ENCODE assay signal across 8 cellular contexts in the genomic region with DNA sequence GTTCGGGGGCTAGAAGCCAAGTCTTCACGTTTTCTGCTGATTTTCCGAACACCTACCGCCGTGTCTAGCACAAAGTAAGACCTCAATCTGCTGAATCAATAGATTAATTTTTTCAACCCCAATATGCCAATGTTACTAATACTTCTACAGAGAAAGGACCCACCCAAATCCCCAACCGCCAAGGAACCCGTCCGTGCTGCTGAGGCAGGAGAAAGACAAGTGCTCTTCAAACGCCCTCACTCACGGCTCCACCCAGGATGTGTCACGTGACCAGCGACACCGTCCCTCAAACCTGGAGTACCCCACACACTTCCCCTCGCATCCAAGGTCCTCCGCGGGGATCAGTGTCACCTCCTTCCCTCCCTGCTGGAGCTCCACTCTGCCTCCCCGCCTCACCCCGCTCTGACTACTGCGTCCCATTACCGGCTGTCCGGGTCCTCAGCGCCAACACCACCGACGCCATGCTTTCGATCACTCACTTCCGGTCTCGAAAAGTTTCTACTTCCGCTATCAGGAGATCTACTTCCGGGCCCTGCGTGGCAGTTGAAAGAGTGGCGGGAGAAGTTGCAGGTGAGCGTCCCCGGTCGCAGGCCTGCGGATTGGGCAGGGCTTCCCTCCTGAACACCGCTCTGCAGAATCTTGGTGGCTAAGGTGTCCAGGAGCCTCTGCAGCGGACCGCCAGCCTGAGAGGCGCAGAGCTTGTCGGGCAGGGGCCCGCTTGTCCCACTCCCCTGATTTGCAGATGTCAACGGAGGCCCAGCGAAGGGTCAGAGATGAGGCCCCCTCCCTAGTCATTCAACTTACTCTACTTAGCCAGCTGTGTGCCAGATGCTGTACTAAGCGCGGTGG. TPM values are rescaled to one million over a fixed set of nuclear protein-coding genes. Genes with fewer than 3 reads are reported as not detected.
DNase-seq lines count a peak whose midpoint lies in the region; ATAC-seq and TF ChIP-seq lines count a peak whose summit lies in the region.

A gene with protein sequence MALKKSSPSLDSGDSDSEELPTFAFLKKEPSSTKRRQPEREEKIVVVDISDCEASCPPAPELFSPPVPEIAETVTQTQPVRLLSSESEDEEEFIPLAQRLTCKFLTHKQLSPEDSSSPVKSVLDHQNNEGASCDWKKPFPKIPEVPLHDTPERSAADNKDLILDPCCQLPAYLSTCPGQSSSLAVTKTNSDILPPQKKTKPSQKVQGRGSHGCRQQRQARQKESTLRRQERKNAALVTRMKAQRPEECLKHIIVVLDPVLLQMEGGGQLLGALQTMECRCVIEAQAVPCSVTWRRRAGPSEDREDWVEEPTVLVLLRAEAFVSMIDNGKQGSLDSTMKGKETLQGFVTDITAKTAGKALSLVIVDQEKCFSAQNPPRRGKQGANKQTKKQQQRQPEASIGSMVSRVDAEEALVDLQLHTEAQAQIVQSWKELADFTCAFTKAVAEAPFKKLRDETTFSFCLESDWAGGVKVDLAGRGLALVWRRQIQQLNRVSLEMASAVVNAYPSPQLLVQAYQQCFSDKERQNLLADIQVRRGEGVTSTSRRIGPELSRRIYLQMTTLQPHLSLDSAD (plus strand): TSS at position 522 of the 849 bp plus-strand sequence. CDS start 1,980 bp downstream, outside the sequence.
MRPL27 (minus strand) TSS at position 477 of the 849 bp plus-strand sequence; CDS start at position 463, 14 bp downstream.

- H3K9me3 ChIP-seq in right lobe of liver, result no peaks in the 10 kb centered on the region

- WGBS in right lobe of liver (ENCODE audit: insufficient coverage, low coverage, low lambda C conversion rate, missing lambda C conversion rate), result 2% methylated on average over 29 of the region's 45 CpGs

- DNase-seq in BJ (ENCODE audit: low read depth) (peak; percentile 43), NCI-H69 (lab: John Stamatoyannopoulos, UW) (peak; percentile 95), dermis microvascular lymphatic vessel endothelial cell (ENCODE audit: low read depth in 2 of 2) (peak; percentile 73 to 86), right lobe of liver (peak; percentile 83 to 90 (median 87))
- DNase-seq in activated CD4-positive, alpha-beta T cell treated with anti-CD3 and anti-CD28 coated beads, Interleukin-2, amount 50 U/mL, for 24 hours (ENCODE audit: low read depth in 1 of 2, low spot score in 1 of 2), result peak; percentile 84 to 85
- peak; percentile 72 to 80 for DNase-seq in stimulated activated CD4-positive, alpha-beta T cell treated with anti-CD3 and anti-CD28 coated beads, Interleukin-4, amount 100 ng/mL, for 4 hours

- POLR2A ChIA-PET in BJ (lab: Charles Lee), result no interaction called here

- H3K4me3 ChIP-seq in BJ (ENCODE audit: low read depth, low read length) (peak within 1 kb of the TSS; percentile 54), right lobe of liver (peak within 1 kb of the TSS; percentile 65 to 97 (median 86))

- intact Hi-C loops in right lobe of liver (cut with DNase I), result no loop called here

- H3K4me1 ChIP-seq in right lobe of liver, result peaks cover 0 to 14% (median under 1%) of the 10 kb centered on the region in 4 donors

- ATAC-seq in GM19324 (IDR thresholded peaks at IDR 0.05; ENCODE audit: low FRiP score, unreplicated experiment), result peak; percentile 78
- peak; percentile 74 for ATAC-seq in HG03520 (IDR thresholded peaks at IDR 0.05; ENCODE audit: unreplicated experiment)
- ATAC-seq in right lobe of liver, result peak; percentile 93 to 98 (median 97)

- CTCF ChIA-PET in BJ (lab: Yijun Ruan, JAX), result interaction anchor here (1.0 kb wide), 1 partner anchor 24 kb away, joined by 4 read pairs; the partner anchor contains the start of gene LRRC59

- TF ChIP-seq POLR2A in right lobe of liver (IDR thresholded peaks at IDR 0.05), result peak; percentile 56

- H3K27me3 ChIP-seq in BJ (ENCODE audit: control insufficient read depth, insufficient read depth, low read length) (no peaks in the 10 kb centered on the region), right lobe of liver (no peaks in the 10 kb centered on the region)

- H3K27ac ChIP-seq in right lobe of liver, result peak within 1 kb of the TSS; percentile 78 to 97 (median 94)

- H3K36me3 ChIP-seq in BJ (ENCODE audit: control insufficient read depth, insufficient read depth, low read length) (peaks cover 12% of the 10 kb centered on the region), right lobe of liver (peaks cover 0 to 26% (median 11%) of the 10 kb centered on the region in 4 donors)

- TF ChIP-seq CTCF in BJ (IDR thresholded peaks at IDR 0.05; ENCODE audit: insufficient read depth, low read depth, low read length), result no peak
- no peak for TF ChIP-seq CTCF in right lobe of liver (IDR thresholded peaks at IDR 0.05)

RNA-seq across cellular contexts. Expression of the first gene that starts in this region (rescaled TPM):
- polyA plus RNA-seq in BJ (2011; rRNA removed), result 5.3 and 5.9 TPM in 2 replicates
- 2.2 and 2.6 TPM in 2 replicates for polyA minus RNA-seq in BJ (2011; rRNA and poly(A)+ RNA removed)
- total RNA-seq in dermis microvascular lymphatic vessel endothelial cell (1.3 and 2.6 TPM in 2 replicates), right lobe of liver (1 to 10 TPM in 1 of 6 experiments, under 1 TPM in 3, not detected in 2; 0.12 to 1.3 (median 0.66) TPM)

RNA-seq across cellular contexts. Expression of gene MRPL27, which starts in this region (rescaled TPM):
- polyA plus RNA-seq in BJ (2011; rRNA removed), result 115 and 142 TPM in 2 replicates
- polyA minus RNA-seq in BJ (2011; rRNA and poly(A)+ RNA removed), result 24.8 and 30.5 TPM in 2 replicates
- total RNA-seq in dermis microvascular lymphatic vessel endothelial cell, result 48.3 and 59.8 TPM in 2 replicates
- 10 to 100 TPM; 34.3 to 69.4 (median 38.6) TPM for total RNA-seq in right lobe of liver

Comparison
In these comparisons a context has a peak if more than half of its experiments do, and no peak if none do; other contexts are left out.
1. Peak in every context shown above with its lines: DNase-seq, ATAC-seq, H3K4me3 ChIP-seq and H3K27ac ChIP-seq.
2. DNase-seq: peak in every context shown above with its lines; median percentile 95 in NCI-H69; 87 in right lobe of liver; 84 in activated CD4-positive, alpha-beta T cell treated with anti-CD3 and anti-CD28 coated beads, Interleukin-2, amount 50 U/mL, for 24 hours; 80 in dermis microvascular lymphatic vessel endothelial cell; 76 in stimulated activated CD4-positive, alpha-beta T cell treated with anti-CD3 and anti-CD28 coated beads, Interleukin-4, amount 100 ng/mL, for 4 hours; 43 in BJ.